ENCODE assay signal across 16 cellular contexts in genomic region chr4:150343796-150344195, GRCh38.
DNase-seq lines count a peak whose midpoint lies in the region; ATAC-seq and TF ChIP-seq lines count a peak whose summit lies in the region.
"Had no signal": no experiment of that assay in that cellular context is flagged by ENCODE, and none has a peak within 500 bp of the region (broad histone marks: within the 10 kb centered on the region; RNA-seq: fewer than 3 reads in every experiment).

No MANE protein-coding gene starts in this region.

- POLR2A ChIA-PET in MCF 10A (lab: Yijun Ruan, JAX) (interaction anchor here (0.7 kb wide), 1 partner anchor 222 kb away, joined by 3 read pairs; no protein-coding TSS in a partner anchor), IMR-90 (lab: Charles Lee; ENCODE audit: unreplicated experiment) (no interaction called here)

- H4K8ac ChIP-seq in IMR-90 (ENCODE audit: low read depth in 2 of 2, low read length in 2 of 2) = no peak overlapping the region

- no peak overlapping the region for H3K56ac ChIP-seq in IMR-90 (ENCODE audit: extremely low read depth, insufficient read depth, low read length)

- no peak for TF ChIP-seq RAD21 in IMR-90 (IDR thresholded peaks at IDR 0.05; ENCODE audit: low read length)

- TF ChIP-seq CTCF in MCF 10A (IDR thresholded peaks at IDR 0.05; ENCODE audit: unreplicated experiment) = no peak
- TF ChIP-seq CTCF in breast epithelium (IDR thresholded peaks at IDR 0.05) = no peak
- no peak for TF ChIP-seq CTCF in IMR-90 (conservative IDR thresholded peaks at IDR 0.05; ENCODE audit: low read depth, low read length)

- H3K36me3 ChIP-seq in breast epithelium = no peaks in the 10 kb centered on the region
- no peaks in the 10 kb centered on the region for H3K36me3 ChIP-seq in IMR-90 (ENCODE audit: control insufficient read depth, insufficient read depth, low read length)

- no peak overlapping the region for H3K23ac ChIP-seq in IMR-90 (ENCODE audit: low read depth, low read length)

- H3K4ac ChIP-seq in IMR-90 (ENCODE audit: low read depth, low read length) = no peak overlapping the region

- H3K9ac ChIP-seq in IMR-90 (ENCODE audit: low read depth, low read length) = no peak overlapping the region

- H3K27ac ChIP-seq in breast epithelium (no peak overlapping the region), IMR-90 (ENCODE audit: insufficient read depth, low read length) (no peak overlapping the region)
- H3K27ac ChIP-seq: HL-60 had no signal

- no peak overlapping the region for H4K5ac ChIP-seq in IMR-90 (ENCODE audit: low read depth, low read length)

- H2BK120ac ChIP-seq in IMR-90 (ENCODE audit: low read depth, low read length) = no peak overlapping the region

- ATAC-seq in IMR-90 (ENCODE audit: low read depth) = no peak
- no peak for ATAC-seq in T-helper 17 cell
- peak; percentile 82 for ATAC-seq in left ventricle myocardium superior
- ATAC-seq in GM18873 (IDR thresholded peaks at IDR 0.05; ENCODE audit: low FRiP score, unreplicated experiment) = no peak
- no peak for ATAC-seq in HG03097 (IDR thresholded peaks at IDR 0.05; ENCODE audit: low FRiP score, unreplicated experiment)

- no peaks in the 10 kb centered on the region for H4K20me1 ChIP-seq in IMR-90 (ENCODE audit: insufficient read depth, low read length)

- peak overlapping the region; percentile 72; the same call in 1 of the 2 replicates for H3K14ac ChIP-seq in IMR-90 (replicated peaks; ENCODE audit: low read depth, low read length)

- no peak for DNase-seq in MCF 10A (ENCODE audit: unreplicated experiment)
- DNase-seq in breast epithelium (ENCODE audit: low spot score in 2 of 2) = no peak
- DNase-seq in IMR-90 = no peak
- no peak for DNase-seq in T-helper 17 cell
- no peak for DNase-seq in left ventricle myocardium superior
- DNase-seq in activated CD4-positive, alpha-beta T cell treated with anti-CD3 and anti-CD28 coated beads, Interleukin-2, amount 10 ng/mL, durations not matched to agents 24 days and 14 days = no peak
- DNase-seq: C1 segment of cervical spinal cord; Calu3; CD4-positive, alpha-beta T cell; DMS 273 treated with DMSO at 0.1 percent for 48 hours; HCEC 1CT; HFFc6 had no signal

- WGBS in IMR-90 (ENCODE audit: extremely low coverage in 2 of 2, insufficient read length in 1 of 2), 2 experiments = 100% methylated on average over 1 of the region's 2 CpGs; no CpG with 5 or more reads in 1 of the 2 experiments

- no peaks in the 10 kb centered on the region for H3K79me1 ChIP-seq in IMR-90 (ENCODE audit: low read depth in 1 of 2, low read length in 2 of 2)

- H3K36me3 Mint-ChIP-seq in MCF 10A (ENCODE audit: insufficient read depth, unreplicated experiment) (no peaks in the 10 kb centered on the region), T-helper 17 cell (ENCODE audit: low read depth) (peaks cover 14% of the 10 kb centered on the region)
- H3K36me3 Mint-ChIP-seq in activated CD4-positive, alpha-beta T cell treated with anti-CD3 and anti-CD28 coated beads, Interleukin-2, amount 10 ng/mL, durations not matched to agents 24 days and 14 days (ENCODE audit: low read depth) = peaks cover 11% of the 10 kb centered on the region

- H3K27ac Mint-ChIP-seq in MCF 10A (ENCODE audit: low read depth, unreplicated experiment) (peak overlapping the region; percentile 16), T-helper 17 cell (peak overlapping the region; percentile 3)
- H3K27ac Mint-ChIP-seq in activated CD4-positive, alpha-beta T cell treated with anti-CD3 and anti-CD28 coated beads, Interleukin-2, amount 10 ng/mL, durations not matched to agents 24 days and 14 days = no peak overlapping the region
- H3K27ac Mint-ChIP-seq: B cell; CD4-positive, alpha-beta T cell; HFFc6 had no signal

- no peak overlapping the region for H2BK20ac ChIP-seq in IMR-90 (ENCODE audit: low read depth, low read length)

- H3K4me3 ChIP-seq in breast epithelium = no peak overlapping the region
- H3K4me3 ChIP-seq in IMR-90 (ENCODE audit: insufficient read depth, low read depth, low read length) = no peak overlapping the region

- H3K27me3 ChIP-seq in breast epithelium (no peaks in the 10 kb centered on the region), IMR-90 (ENCODE audit: control insufficient read depth, insufficient read depth, low read length) (no peaks in the 10 kb centered on the region)

- no peaks in the 10 kb centered on the region for H3K9me1 ChIP-seq in IMR-90 (ENCODE audit: insufficient read depth, low read length)

- H2AFZ ChIP-seq in IMR-90 (replicated peaks; ENCODE audit: low read length, poor library complexity) = no peak overlapping the region

- H3K9me3 Mint-ChIP-seq in MCF 10A (ENCODE audit: unreplicated experiment) = no peaks in the 10 kb centered on the region
- peaks cover 4% of the 10 kb centered on the region for H3K9me3 Mint-ChIP-seq in activated CD4-positive, alpha-beta T cell treated with anti-CD3 and anti-CD28 coated beads, Interleukin-2, amount 10 ng/mL, durations not matched to agents 24 days and 14 days
- H3K9me3 Mint-ChIP-seq: CD4-positive, alpha-beta T cell; HFFc6 had no signal

- H3K27me3 Mint-ChIP-seq in MCF 10A (ENCODE audit: insufficient read depth, unreplicated experiment) (no peaks in the 10 kb centered on the region), T-helper 17 cell (no peaks in the 10 kb centered on the region)
- H3K27me3 Mint-ChIP-seq in activated CD4-positive, alpha-beta T cell treated with anti-CD3 and anti-CD28 coated beads, Interleukin-2, amount 10 ng/mL, durations not matched to agents 24 days and 14 days = no peaks in the 10 kb centered on the region
- H3K27me3 Mint-ChIP-seq: B cell; CD4-positive, alpha-beta T cell had no signal

- intact Hi-C loops in MCF 10A (cut with micrococcal nuclease) (no loop called here), breast epithelium (cut with DNase I; ENCODE audit: low total_unique reads) (no loop called here), IMR-90 (cut with micrococcal nuclease) (no loop called here), left ventricle myocardium superior (cut with micrococcal nuclease) (no loop called here)
- intact Hi-C loops in activated CD4-positive, alpha-beta T cell treated with anti-CD3 and anti-CD28 coated beads, Interleukin-2, amount 10 ng/mL, durations not matched to agents 24 days and 14 days (cut with micrococcal nuclease) = no loop called here

- BruUV-seq in MCF 10A (replicated peaks; lab: Mats Ljungman, UMichigan) (no TSS peak), IMR-90 (replicated peaks; lab: Mats Ljungman, UMichigan) (no TSS peak)

- no peak overlapping the region for H2BK5ac ChIP-seq in IMR-90 (ENCODE audit: low read depth, low read length, poor library complexity, severe bottlenecking)

- H3K4me3 Mint-ChIP-seq in MCF 10A (ENCODE audit: unreplicated experiment) (no peak overlapping the region), T-helper 17 cell (no peak overlapping the region)
- H3K4me3 Mint-ChIP-seq in activated CD4-positive, alpha-beta T cell treated with anti-CD3 and anti-CD28 coated beads, Interleukin-2, amount 10 ng/mL, durations not matched to agents 24 days and 14 days = no peak overlapping the region
- H3K4me3 Mint-ChIP-seq: B cell; CD4-positive, alpha-beta T cell; HFFc6 had no signal

- H3K4me1 Mint-ChIP-seq in MCF 10A (ENCODE audit: insufficient read depth, unreplicated experiment) (peaks cover 18% of the 10 kb centered on the region), T-helper 17 cell (peaks cover 7% of the 10 kb centered on the region)
- no peaks in the 10 kb centered on the region for H3K4me1 Mint-ChIP-seq in activated CD4-positive, alpha-beta T cell treated with anti-CD3 and anti-CD28 coated beads, Interleukin-2, amount 10 ng/mL, durations not matched to agents 24 days and 14 days
- H3K4me1 Mint-ChIP-seq: B cell had no signal

- H4K91ac ChIP-seq in IMR-90 (ENCODE audit: insufficient read depth, low read depth, low read length) = no peak overlapping the region

- H3K9me3 ChIP-seq in breast epithelium (no peaks in the 10 kb centered on the region), IMR-90 (ENCODE audit: control insufficient read depth, insufficient read depth, low read length) (no peaks in the 10 kb centered on the region), T-helper 17 cell (ENCODE audit: control insufficient read depth, low read length, poor library complexity, severe bottlenecking) (no peaks in the 10 kb centered on the region)

- no peak overlapping the region for H3K18ac ChIP-seq in IMR-90 (ENCODE audit: low read depth, low read length)

- no peak overlapping the region for H3K4me2 ChIP-seq in IMR-90 (ENCODE audit: low read depth, low read length)

- H3K4me1 ChIP-seq in breast epithelium = no peaks in the 10 kb centered on the region
- H3K4me1 ChIP-seq in IMR-90 (ENCODE audit: control insufficient read depth, insufficient read depth, low read length) = peaks cover 2% of the 10 kb centered on the region; the same call in 1 of the 2 replicates

- no peak overlapping the region for H2BK15ac ChIP-seq in IMR-90 (ENCODE audit: low read depth, low read length)

- CTCF ChIA-PET in MCF 10A (lab: Yijun Ruan, JAX) (no interaction called here), IMR-90 (lab: Yijun Ruan, JAX) (no interaction called here)

- no peak for TF ChIP-seq POLR2A in breast epithelium (IDR thresholded peaks at IDR 0.05)
- TF ChIP-seq POLR2A in IMR-90 (IDR thresholded peaks at IDR 0.05; ENCODE audit: low read depth, low read length) = no peak

- no peak overlapping the region; the same call in 1 of the 2 replicates for H2AK5ac ChIP-seq in IMR-90 (ENCODE audit: low read depth, low read length)

- dilution Hi-C loops in IMR-90 (cut with HindIII; ENCODE audit: low sequenced_read_pairs, unreplicated experiment) = no loop called here

- no peak overlapping the region for H2AK9ac ChIP-seq in IMR-90 (replicated peaks; ENCODE audit: low read depth, low read length, poor library complexity)

- in situ Hi-C loops in IMR-90 (cut with MboI; ENCODE audit: low sequenced_read_pairs) = no loop called here

TF ChIP-seq in IMR-90, 13 proteins besides CTCF, POLR2A, EP300 and RAD21 (continues in another document):
- TF ChIP-seq, protein P1, sequence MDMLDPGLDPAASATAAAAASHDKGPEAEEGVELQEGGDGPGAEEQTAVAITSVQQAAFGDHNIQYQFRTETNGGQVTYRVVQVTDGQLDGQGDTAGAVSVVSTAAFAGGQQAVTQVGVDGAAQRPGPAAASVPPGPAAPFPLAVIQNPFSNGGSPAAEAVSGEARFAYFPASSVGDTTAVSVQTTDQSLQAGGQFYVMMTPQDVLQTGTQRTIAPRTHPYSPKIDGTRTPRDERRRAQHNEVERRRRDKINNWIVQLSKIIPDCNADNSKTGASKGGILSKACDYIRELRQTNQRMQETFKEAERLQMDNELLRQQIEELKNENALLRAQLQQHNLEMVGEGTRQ (IDR thresholded peaks at IDR 0.05; ENCODE audit: low read depth, low read length) = no peak
- TF ChIP-seq ELK1 (IDR thresholded peaks at IDR 0.05; ENCODE audit: borderline replicate concordance, low read depth, low read length) = no peak
